ENCODE assay signal across 22 cellular contexts in genomic region chr5:96529559-96529958, GRCh38.
A peak's percentile ranks its signal among the peaks of the same experiment; 100 is the strongest.
DNase-seq lines count a peak whose midpoint lies in the region; ATAC-seq, FAIRE-seq and TF ChIP-seq lines count a peak whose summit lies in the region.
"Had no signal": no experiment of that assay in that cellular context is flagged by ENCODE, and none has a peak within 500 bp of the region (broad histone marks: within the 10 kb centered on the region; RNA-seq: fewer than 3 reads in every experiment).

No MANE protein-coding gene starts in this region.

- TF ChIP-seq CTCF in endothelial cell of umbilical vein (IDR thresholded peaks at IDR 0.05; ENCODE audit: extremely low read depth in 1 of 2, insufficient read depth in 1 of 2, low read depth in 1 of 2, low read length in 2 of 2) (no peak), glutamatergic neuron (IDR thresholded peaks at IDR 0.05; ENCODE audit: partially characterized antibody, unreplicated experiment) (no peak)

- peaks cover 2% of the 10 kb centered on the region for H3K4me1 Mint-ChIP-seq in activated CD4-positive, alpha-beta T cell treated with anti-CD3 and anti-CD28 coated beads for 36 hours
- no peaks in the 10 kb centered on the region for H3K4me1 Mint-ChIP-seq in activated CD4-positive, alpha-beta T cell treated with anti-CD3 and anti-CD28 coated beads, Interleukin-2, amount 10 ng/mL, durations not matched to agents 7 days and 5 days
- H3K4me1 Mint-ChIP-seq in stimulated activated naive CD8-positive, alpha-beta T cell treated with anti-CD3 and anti-CD28 coated beads, Interleukin-15, amount 100 ng/mL, for 72 hours: peaks cover 23% of the 10 kb centered on the region
- no peaks in the 10 kb centered on the region for H3K4me1 Mint-ChIP-seq in glutamatergic neuron (ENCODE audit: low read depth, unreplicated experiment)
- H3K4me1 Mint-ChIP-seq: CD8-positive, alpha-beta memory T cell had no signal

- H3K27ac ChIP-seq in SK-N-MC (peak overlapping the region; percentile 54; the same call in 1 of the 2 replicates), endothelial cell of umbilical vein (ENCODE audit: insufficient read depth, low read depth, low read length) (no peak overlapping the region)
- H3K27ac ChIP-seq: 22Rv1, GM23248 had no signal

- H3K27me3 ChIP-seq in endothelial cell of umbilical vein (ENCODE audit: control insufficient read depth in 2 of 2, insufficient read depth in 2 of 2, low read length in 2 of 2): no peaks in the 10 kb centered on the region
- H3K27me3 ChIP-seq: BE2C had no signal

- FAIRE-seq in endothelial cell of umbilical vein (lab: Jason Lieb, UNC): peak; percentile 33
- FAIRE-seq: GM12878, HepG2 had no signal

- H3K4me3 ChIP-seq in SK-N-MC (peak overlapping the region; percentile 47; the same call in 1 of the 2 replicates), endothelial cell of umbilical vein (replicated peaks in 1 of 3; ENCODE audit: insufficient read depth in 1 of 3, low read depth in 1 of 3, low read length in 3 of 3) (no peak overlapping the region)
- H3K4me3 ChIP-seq: GM12878, GM23248, HAP-1 had no signal

- no peak overlapping the region for H3K27ac Mint-ChIP-seq in activated CD4-positive, alpha-beta T cell treated with anti-CD3 and anti-CD28 coated beads for 36 hours
- H3K27ac Mint-ChIP-seq in activated CD4-positive, alpha-beta T cell treated with anti-CD3 and anti-CD28 coated beads, Interleukin-2, amount 10 ng/mL, durations not matched to agents 7 days and 5 days: no peak overlapping the region
- no peak overlapping the region for H3K27ac Mint-ChIP-seq in stimulated activated naive CD8-positive, alpha-beta T cell treated with anti-CD3 and anti-CD28 coated beads, Interleukin-15, amount 100 ng/mL, for 72 hours
- H3K27ac Mint-ChIP-seq in glutamatergic neuron (ENCODE audit: unreplicated experiment): no peak overlapping the region

- no peaks in the 10 kb centered on the region for H3K9me1 ChIP-seq in endothelial cell of umbilical vein (replicated peaks; ENCODE audit: control insufficient read depth, extremely low read depth, insufficient read depth, low read length)

- no peaks in the 10 kb centered on the region for H3K9me3 ChIP-seq in SK-N-MC (ENCODE audit: low read depth, low read length)
- H3K9me3 ChIP-seq in endothelial cell of umbilical vein (replicated peaks; ENCODE audit: control insufficient read depth, insufficient read depth, low read length): no peaks in the 10 kb centered on the region
- H3K9me3 ChIP-seq: BE2C, HAP-1 had no signal

- TF ChIP-seq POLR2A in endothelial cell of umbilical vein (IDR thresholded peaks at IDR 0.05; ENCODE audit: low read depth, low read length): no peak

- H3K9ac ChIP-seq in SK-N-MC (ENCODE audit: insufficient read length) (no peak overlapping the region), endothelial cell of umbilical vein (replicated peaks; ENCODE audit: extremely low read depth, insufficient read depth, low read length) (no peak overlapping the region)
- H3K9ac ChIP-seq: GM23248 had no signal

- BruUV-seq in endothelial cell of umbilical vein (replicated peaks; lab: Mats Ljungman, UMichigan): no TSS peak

- H3K79me2 ChIP-seq in endothelial cell of umbilical vein (ENCODE audit: control insufficient read depth, insufficient read depth, low read length): no peaks in the 10 kb centered on the region

- H3K9me3 Mint-ChIP-seq in activated CD4-positive, alpha-beta T cell treated with anti-CD3 and anti-CD28 coated beads for 36 hours (ENCODE audit: low read depth): no peaks in the 10 kb centered on the region
- H3K9me3 Mint-ChIP-seq in activated CD4-positive, alpha-beta T cell treated with anti-CD3 and anti-CD28 coated beads, Interleukin-2, amount 10 ng/mL, durations not matched to agents 7 days and 5 days: no peaks in the 10 kb centered on the region
- no peaks in the 10 kb centered on the region for H3K9me3 Mint-ChIP-seq in stimulated activated naive CD8-positive, alpha-beta T cell treated with anti-CD3 and anti-CD28 coated beads, Interleukin-15, amount 100 ng/mL, for 72 hours
- no peaks in the 10 kb centered on the region for H3K9me3 Mint-ChIP-seq in glutamatergic neuron (ENCODE audit: unreplicated experiment)

- no peaks in the 10 kb centered on the region for H3K27me3 Mint-ChIP-seq in activated CD4-positive, alpha-beta T cell treated with anti-CD3 and anti-CD28 coated beads for 36 hours
- no peaks in the 10 kb centered on the region for H3K27me3 Mint-ChIP-seq in activated CD4-positive, alpha-beta T cell treated with anti-CD3 and anti-CD28 coated beads, Interleukin-2, amount 10 ng/mL, durations not matched to agents 7 days and 5 days
- H3K27me3 Mint-ChIP-seq in stimulated activated naive CD8-positive, alpha-beta T cell treated with anti-CD3 and anti-CD28 coated beads, Interleukin-15, amount 100 ng/mL, for 72 hours: no peaks in the 10 kb centered on the region
- H3K27me3 Mint-ChIP-seq in glutamatergic neuron (ENCODE audit: unreplicated experiment): no peaks in the 10 kb centered on the region

- no peaks in the 10 kb centered on the region for H4K20me1 ChIP-seq in endothelial cell of umbilical vein (replicated peaks; ENCODE audit: control insufficient read depth, extremely low read depth, insufficient read depth, low read length)

- H3K4me1 ChIP-seq in endothelial cell of umbilical vein (ENCODE audit: control insufficient read depth, extremely low read depth, insufficient read depth, low read length): peaks cover 19% of the 10 kb centered on the region
- H3K4me1 ChIP-seq: HAP-1 had no signal

- H3K4me2 ChIP-seq in endothelial cell of umbilical vein (ENCODE audit: insufficient read depth, low read length): peak overlapping the region; percentile 45

- POLR2A ChIA-PET in activated CD4-positive, alpha-beta T cell treated with anti-CD3 and anti-CD28 coated beads for 36 hours (lab: Charles Lee): no interaction called here
- POLR2A ChIA-PET in activated CD4-positive, alpha-beta T cell treated with anti-CD3 and anti-CD28 coated beads, Interleukin-2, amount 10 ng/mL, durations not matched to agents 7 days and 5 days (lab: Charles Lee): no interaction called here
- POLR2A ChIA-PET in endothelial cell of umbilical vein (lab: Charles Lee): no interaction called here

- H2AFZ ChIP-seq in endothelial cell of umbilical vein (ENCODE audit: low read depth, low read length): no peak overlapping the region
- H2AFZ ChIP-seq: GM23248 had no signal

- H3K36me3 ChIP-seq in SK-N-MC (ENCODE audit: insufficient read depth, low read length) (no peaks in the 10 kb centered on the region), endothelial cell of umbilical vein (ENCODE audit: control insufficient read depth in 2 of 2, extremely low read depth in 1 of 2, insufficient read depth in 2 of 2, low read length in 2 of 2) (no peaks in the 10 kb centered on the region)
- H3K36me3 ChIP-seq: BE2C, HAP-1 had no signal

- dilution Hi-C loops in endothelial cell of umbilical vein (cut with MboI; ENCODE audit: extremely low pct_ligation_motif_present, low sequenced_read_pairs): no loop called here

- H3K4me3 Mint-ChIP-seq in activated CD4-positive, alpha-beta T cell treated with anti-CD3 and anti-CD28 coated beads for 36 hours: no peak overlapping the region
- H3K4me3 Mint-ChIP-seq in activated CD4-positive, alpha-beta T cell treated with anti-CD3 and anti-CD28 coated beads, Interleukin-2, amount 10 ng/mL, durations not matched to agents 7 days and 5 days: no peak overlapping the region
- H3K4me3 Mint-ChIP-seq in stimulated activated naive CD8-positive, alpha-beta T cell treated with anti-CD3 and anti-CD28 coated beads, Interleukin-15, amount 100 ng/mL, for 72 hours: no peak overlapping the region
- H3K4me3 Mint-ChIP-seq in glutamatergic neuron (ENCODE audit: unreplicated experiment): no peak overlapping the region
- H3K4me3 Mint-ChIP-seq: CD4-positive, CD25-positive, alpha-beta regulatory T cell; CD8-positive, alpha-beta memory T cell had no signal

- intact Hi-C loops in activated CD4-positive, alpha-beta T cell treated with anti-CD3 and anti-CD28 coated beads for 36 hours (cut with DNase I, micrococcal nuclease): no loop called here
- intact Hi-C loops in endothelial cell of umbilical vein (cut with micrococcal nuclease): loop anchor here (1.0 to 2.0 kb wide), 2 partner anchors 8 to 37 kb away; no protein-coding TSS in a partner anchor

- CTCF ChIA-PET in activated CD4-positive, alpha-beta T cell treated with anti-CD3 and anti-CD28 coated beads for 36 hours (lab: Charles Lee): interaction anchor here (0.6 to 1.2 kb wide), 2 partner anchors 12 to 814 kb away, joined by 3 to 4 read pairs; no protein-coding TSS in a partner anchor
- CTCF ChIA-PET in activated CD4-positive, alpha-beta T cell treated with anti-CD3 and anti-CD28 coated beads, Interleukin-2, amount 10 ng/mL, durations not matched to agents 7 days and 5 days (lab: Charles Lee): interaction anchor here (0.7 to 1.5 kb wide), 3 partner anchors 10 to 97 kb away, joined by 3 to 4 read pairs (median 4); no protein-coding TSS in a partner anchor
- CTCF ChIA-PET in endothelial cell of umbilical vein (lab: Charles Lee): interaction anchor here (0.9 to 1.7 kb wide), 5 partner anchors 12 to 185 kb away, joined by 3 to 7 read pairs (median 3); no protein-coding TSS in a partner anchor

- peak; percentile 39 for ATAC-seq in activated CD4-positive, alpha-beta T cell treated with anti-CD3 and anti-CD28 coated beads for 36 hours
- peak; percentile 67 for ATAC-seq in stimulated activated naive CD8-positive, alpha-beta T cell treated with anti-CD3 and anti-CD28 coated beads, Interleukin-15, Interleukin-2, amounts not matched to agents 100 U/mL and 50 U/mL, for 24 hours
- no peak for ATAC-seq in stimulated activated naive CD8-positive, alpha-beta T cell treated with anti-CD3 and anti-CD28 coated beads, Interleukin-15, amount 100 ng/mL, for 72 hours
- ATAC-seq: GM12878, HepG2 had no signal

- no peak for DNase-seq in activated CD4-positive, alpha-beta T cell treated with anti-CD3 and anti-CD28 coated beads for 36 hours
- no peak for DNase-seq in activated CD4-positive, alpha-beta T cell treated with anti-CD3 and anti-CD28 coated beads, Interleukin-2, amount 10 ng/mL, durations not matched to agents 7 days and 5 days
- DNase-seq in stimulated activated naive CD8-positive, alpha-beta T cell treated with anti-CD3 and anti-CD28 coated beads, Interleukin-15, Interleukin-2, amounts not matched to agents 100 U/mL and 50 U/mL, for 24 hours: peak; percentile 8
- no peak for DNase-seq in stimulated activated naive CD8-positive, alpha-beta T cell treated with anti-CD3 and anti-CD28 coated beads, Interleukin-15, amount 100 ng/mL, for 72 hours
- DNase-seq in SK-N-MC (ENCODE audit: low read depth, low spot score) (no peak), endothelial cell of umbilical vein (ENCODE audit: low read depth, low spot score) (no peak), glutamatergic neuron (no peak), NCI-H1436 treated with DMSO at 0.1 percent for 48 hours (lab: John Stamatoyannopoulos, UW) (no peak)
- DNase-seq: ACHN; BE2C; C1 segment of cervical spinal cord; CD4-positive, CD25-positive, alpha-beta regulatory T cell; CD8-positive, alpha-beta memory T cell; COR-L47; DMS 273 treated with DMSO at 0.1 percent for 48 hours; DND-41; EL; GM23248 had no signal

- H3K36me3 Mint-ChIP-seq in activated CD4-positive, alpha-beta T cell treated with anti-CD3 and anti-CD28 coated beads for 36 hours (ENCODE audit: low read depth): no peaks in the 10 kb centered on the region
- H3K36me3 Mint-ChIP-seq in activated CD4-positive, alpha-beta T cell treated with anti-CD3 and anti-CD28 coated beads, Interleukin-2, amount 10 ng/mL, durations not matched to agents 7 days and 5 days (ENCODE audit: low read depth): no peaks in the 10 kb centered on the region
- no peaks in the 10 kb centered on the region for H3K36me3 Mint-ChIP-seq in glutamatergic neuron (ENCODE audit: unreplicated experiment)
- H3K36me3 Mint-ChIP-seq: CD4-positive, CD25-positive, alpha-beta regulatory T cell had no signal
